11 cellular contexts compared by ENCODE assay signal in the genomic region with DNA sequence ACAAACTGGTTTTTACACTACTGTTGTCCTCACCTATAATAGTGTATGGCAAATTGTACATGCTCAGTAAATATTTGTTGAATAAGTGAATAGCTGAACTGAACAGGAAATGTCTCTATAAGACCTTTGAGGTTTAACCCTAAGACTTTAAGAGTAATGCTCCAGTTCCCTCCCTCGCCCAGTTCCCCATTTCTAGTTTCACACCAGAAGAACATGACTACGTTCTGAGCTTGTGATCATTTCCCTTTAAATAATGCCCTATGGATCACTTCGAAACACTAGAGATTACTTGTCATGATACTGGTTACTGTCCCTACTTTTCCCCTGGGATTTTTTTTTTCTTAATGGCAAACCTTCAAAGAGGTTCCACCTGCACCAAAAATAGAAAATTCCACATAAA.
DNase-seq lines count a peak whose midpoint lies in the region; ATAC-seq and TF ChIP-seq lines count a peak whose summit lies in the region.
"Had no signal": no experiment of that assay in that cellular context is flagged by ENCODE, and none has a peak within 500 bp of the region (broad histone marks: within the 10 kb centered on the region; RNA-seq: fewer than 3 reads in every experiment).

No MANE protein-coding gene starts in this region.

- H3K36me3 Mint-ChIP-seq in nephron progenitor cell (ENCODE audit: low read depth) = peaks cover 18% of the 10 kb centered on the region

- H3K27me3 ChIP-seq in SU-DHL-6 (ENCODE audit: low read length) (no peaks in the 10 kb centered on the region), SJCRH30 (no peaks in the 10 kb centered on the region)
- H3K27me3 ChIP-seq: neutrophil had no signal

- no peaks in the 10 kb centered on the region for H3K27me3 Mint-ChIP-seq in nephron progenitor cell (ENCODE audit: low read depth, poor library complexity)

- H3K4me3 ChIP-seq in SU-DHL-6 (ENCODE audit: insufficient read depth, low read length, poor library complexity, severe bottlenecking) (no peak overlapping the region), SJCRH30 (no peak overlapping the region)

- peak; percentile 87 for ATAC-seq in GM18873 (IDR thresholded peaks at IDR 0.05; ENCODE audit: low FRiP score, unreplicated experiment)
- peak; percentile 92 for ATAC-seq in GM21717 (IDR thresholded peaks at IDR 0.05; ENCODE audit: unreplicated experiment)
- ATAC-seq in HG03342 (IDR thresholded peaks at IDR 0.05; ENCODE audit: unreplicated experiment) = peak; percentile 94

- H3K79me2 ChIP-seq in SU-DHL-6 (ENCODE audit: insufficient read depth, low read length) = no peaks in the 10 kb centered on the region

- no peaks in the 10 kb centered on the region for H3K4me1 Mint-ChIP-seq in nephron progenitor cell

- H4K20me1 ChIP-seq in SU-DHL-6 (ENCODE audit: low read depth, low read length) = no peaks in the 10 kb centered on the region

- H3K9ac ChIP-seq in SU-DHL-6 (ENCODE audit: low read length) = no peak overlapping the region

- DNase-seq in amygdala (lab: John Stamatoyannopoulos, UW) (no peak), mucosa of gallbladder (ENCODE audit: low spot score) (no peak), nephron progenitor cell (no peak), SJCRH30 (no peak)
- DNase-seq: activated T-cell treated with anti-CD3 and anti-CD28 coated beads, Interleukin-2, amount 50 U/mL, for 48 hours; DND-41 had no signal

- no peaks in the 10 kb centered on the region for H3K36me3 ChIP-seq in SU-DHL-6 (ENCODE audit: low read length)
- no peaks in the 10 kb centered on the region for H3K36me3 ChIP-seq in SJCRH30
- H3K36me3 ChIP-seq: neutrophil had no signal

- H3K4me1 ChIP-seq in SJCRH30 = 0 out of 2 replicates have a peak, but pooled peaks cover 3% of the 10 kb centered on the region

- H3K4me2 ChIP-seq in SU-DHL-6 (ENCODE audit: low read depth, low read length, poor library complexity, severe bottlenecking) = peak overlapping the region; percentile 72

- H2AFZ ChIP-seq in SU-DHL-6 (ENCODE audit: low read depth, low read length, severe bottlenecking) = peak overlapping the region; percentile 39

- no peak overlapping the region for H3K4me3 Mint-ChIP-seq in nephron progenitor cell

- H3K9me3 ChIP-seq in SU-DHL-6 (ENCODE audit: insufficient read depth, low read length) (peaks cover 10% of the 10 kb centered on the region; the same call in 1 of the 2 replicates), SJCRH30 (replicated peaks) (no peaks in the 10 kb centered on the region)
- H3K9me3 ChIP-seq: neutrophil had no signal

- TF ChIP-seq CTCF in SU-DHL-6 (IDR thresholded peaks at IDR 0.05; ENCODE audit: insufficient read depth, low read length, poor library complexity, severe bottlenecking) (no peak), nephron progenitor cell (IDR thresholded peaks at IDR 0.05) (no peak)

- no peak overlapping the region for H3K27ac Mint-ChIP-seq in nephron progenitor cell

- H3K9me2 ChIP-seq in SU-DHL-6 (replicated peaks; ENCODE audit: insufficient read depth, low read length) = no peaks in the 10 kb centered on the region

- H3K9me3 Mint-ChIP-seq in nephron progenitor cell = peaks cover 22% of the 10 kb centered on the region

- peak overlapping the region; percentile 80 for H3K27ac ChIP-seq in SU-DHL-6 (ENCODE audit: low read depth, low read length)
- H3K27ac ChIP-seq in SJCRH30 = no peak overlapping the region
- H3K27ac ChIP-seq: neutrophil had no signal

- H3F3A ChIP-seq in SU-DHL-6 (ENCODE audit: insufficient read depth) = no peaks in the 10 kb centered on the region; the same call in 1 of the 2 replicates
